Comparison of ENCODE assay signal across 8 cellular contexts in genomic region chr15:37099321-37100108, GRCh38. TPM values are rescaled to one million over a fixed set of nuclear protein-coding genes. Genes with fewer than 3 reads are reported as not detected.
DNase-seq lines count a peak whose midpoint lies in the region; ATAC-seq and TF ChIP-seq lines count a peak whose summit lies in the region.

No MANE protein-coding gene starts in this region.

- DNase-seq in DMS 273 (lab: John Stamatoyannopoulos, UW; ENCODE audit: unreplicated experiment) (peak; percentile 63), DMS 273 treated with DMSO at 0.1 percent for 48 hours (lab: John Stamatoyannopoulos, UW) (no peak), HT1080 (ENCODE audit: low read depth) (peak; percentile 55), globus pallidus (ENCODE audit: low spot score) (peak; percentile 47), retinal pigment epithelial cell (ENCODE audit: low read depth) (no peak), GDM1 (lab: John Stamatoyannopoulos, UW) (no peak)

- no peak for ATAC-seq in GM19035 (IDR thresholded peaks at IDR 0.05; ENCODE audit: unreplicated experiment)

- H3K4me3 ChIP-seq in WI38 (ENCODE audit: low read depth, low read length) (peak overlapping the region; percentile 91), retinal pigment epithelial cell (ENCODE audit: low read length) (peak overlapping the region; percentile 97)

- TF ChIP-seq CTCF in WI38 (IDR thresholded peaks at IDR 0.05; ENCODE audit: low read depth, low read length) (no peak), retinal pigment epithelial cell (conservative IDR thresholded peaks at IDR 0.05; ENCODE audit: low read depth, low read length) (no peak)

RNA-seq across cellular contexts. Expression of gene MEIS2, which starts 0.8 kb away (rescaled TPM):
- 17.1 and 31.0 TPM in 2 replicates for total RNA-seq in HT1080 (2014; rRNA removed; shearing (Covaris generic))
- 13.7 and 15.0 TPM in 2 replicates for polyA plus RNA-seq in HT1080 (2015; cell fraction: cytosol; rRNA removed)
- polyA plus RNA-seq in HT1080 (2015; cell fraction: nucleus; rRNA removed) = 18.0 and 19.6 TPM in 2 replicates

Comparison
In these comparisons a context has a peak if more than half of its experiments do, and no peak if none do; other contexts are left out.
1. DNase-seq: peak in DMS 273 (single experiment), HT1080 (single experiment) and globus pallidus (single experiment); none in DMS 273 treated with DMSO at 0.1 percent for 48 hours (single experiment), retinal pigment epithelial cell (single experiment) and GDM1 (single experiment).